9 cellular contexts compared by ENCODE assay signal in the genomic region with DNA sequence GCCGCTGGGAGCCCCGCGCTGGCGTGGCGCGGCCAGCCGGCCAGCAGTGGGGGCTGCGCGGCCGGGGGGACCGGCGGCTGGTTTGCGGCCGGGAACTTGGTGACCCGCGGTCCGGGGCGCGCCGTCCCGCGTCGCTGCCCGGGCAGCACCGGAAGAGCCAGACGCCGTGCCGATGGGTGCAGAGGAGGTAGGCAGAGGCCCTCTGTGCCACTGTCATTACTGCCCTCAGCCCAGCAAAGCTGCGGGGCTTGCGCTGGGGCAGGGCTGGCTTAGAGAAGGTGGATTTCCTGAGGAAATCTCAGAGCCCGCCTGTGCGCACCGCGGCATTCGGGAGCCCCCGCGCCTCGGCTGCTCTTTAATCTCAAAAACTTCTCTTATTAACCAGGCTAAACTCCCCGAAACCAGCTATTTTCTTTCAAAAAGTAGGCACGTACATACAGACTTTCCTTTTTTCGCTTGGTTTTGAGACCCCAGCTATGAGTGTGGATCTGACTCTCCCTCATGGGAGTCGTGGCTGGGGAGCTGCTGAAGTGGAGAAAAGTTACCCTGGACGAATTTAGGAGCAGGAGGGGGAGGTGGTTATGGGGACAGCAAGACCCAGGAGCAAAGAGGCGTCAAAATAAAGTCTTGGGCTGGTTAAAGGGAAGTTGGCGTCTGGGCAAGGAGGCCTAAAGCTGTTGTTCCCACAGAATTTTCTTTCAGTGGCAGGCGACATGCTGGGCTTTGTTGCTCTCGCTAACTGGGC. TPM values are rescaled to one million over a fixed set of nuclear protein-coding genes. Genes with fewer than 3 reads are reported as not detected.
DNase-seq lines count a peak whose midpoint lies in the region; ATAC-seq and TF ChIP-seq lines count a peak whose summit lies in the region.
"Had no signal": no experiment of that assay in that cellular context is flagged by ENCODE, and none has a peak within 500 bp of the region (broad histone marks: within the 10 kb centered on the region; RNA-seq: fewer than 3 reads in every experiment).

No MANE protein-coding gene starts in this region.

- H3K36me3 ChIP-seq in NT2/D1 (ENCODE audit: insufficient read depth, insufficient read length, low read length) = no peaks in the 10 kb centered on the region

- peaks cover 8% of the 10 kb centered on the region for H3K27me3 ChIP-seq in NT2/D1 (ENCODE audit: insufficient read depth, insufficient read length)

- H3K4me3 Mint-ChIP-seq in glutamatergic neuron (ENCODE audit: unreplicated experiment) = peak overlapping the region; percentile 96

- H3K4me3 ChIP-seq in NT2/D1 (ENCODE audit: insufficient read length, low read depth) = peak overlapping the region; percentile 71

- TF ChIP-seq CTCF in glutamatergic neuron (IDR thresholded peaks at IDR 0.05; ENCODE audit: partially characterized antibody, unreplicated experiment) = no peak
- TF ChIP-seq CTCF in omental fat pad (IDR thresholded peaks at IDR 0.05) = no peak

- peak overlapping the region; percentile 80 for H3K9ac ChIP-seq in NT2/D1 (ENCODE audit: insufficient read length, low read depth)

- peak overlapping the region; percentile 79 for H3K27ac Mint-ChIP-seq in glutamatergic neuron (ENCODE audit: unreplicated experiment)

- H3K9me3 ChIP-seq in NT2/D1 (ENCODE audit: insufficient read depth, low read length) = no peaks in the 10 kb centered on the region

- ATAC-seq in GM18519 (IDR thresholded peaks at IDR 0.05; ENCODE audit: low FRiP score, unreplicated experiment) = peak; percentile 11
- ATAC-seq in HG02973 (IDR thresholded peaks at IDR 0.05; ENCODE audit: unreplicated experiment) = peak; percentile 9
- ATAC-seq in omental fat pad (ENCODE audit: low FRiP score) = peak; percentile 19

- peaks cover 46% of the 10 kb centered on the region for H3K4me1 Mint-ChIP-seq in glutamatergic neuron (ENCODE audit: low read depth, unreplicated experiment)

- peaks cover 12% of the 10 kb centered on the region for H3K27me3 Mint-ChIP-seq in glutamatergic neuron (ENCODE audit: unreplicated experiment)

- H3K36me3 Mint-ChIP-seq in glutamatergic neuron (ENCODE audit: unreplicated experiment) = no peaks in the 10 kb centered on the region

- peaks cover 2% of the 10 kb centered on the region for H3K4me1 ChIP-seq in NT2/D1 (ENCODE audit: insufficient read depth, insufficient read length)

- H3K9me3 Mint-ChIP-seq in glutamatergic neuron (ENCODE audit: unreplicated experiment) = peaks cover 5% of the 10 kb centered on the region

- DNase-seq in NT2/D1 (ENCODE audit: low read depth, low spot score) = no peak
- DNase-seq in activated naive CD4-positive, alpha-beta T cell (lab: John Stamatoyannopoulos, UW) = peak in 3 of 4 experiments; percentile 3 to 20 (median 7)
- peak; percentile 35 for DNase-seq in glutamatergic neuron
- no peak for DNase-seq in omental fat pad (ENCODE audit: low spot score)
- no peak for DNase-seq in DMS114 treated with DMSO at 0.1 percent for 48 hours (lab: John Stamatoyannopoulos, UW; ENCODE audit: unreplicated experiment)
- DNase-seq in cerebellar cortex (ENCODE audit: low spot score) = no peak

RNA-seq across cellular contexts. Expression of a gene that starts 0.8 kb away (rescaled TPM):
- total RNA-seq in glutamatergic neuron (ENCODE audit: unreplicated experiment) (106 TPM), omental fat pad (10 to 100 TPM; 31.1 to 73.3 (median 52.7) TPM)

RNA-seq across cellular contexts. Expression of a gene that starts 37.5 kb away (rescaled TPM):
- 7.8 TPM for total RNA-seq in glutamatergic neuron (ENCODE audit: unreplicated experiment)
- under 1 TPM in 1 of 4 donors, not detected in 3; 0.09 TPM for total RNA-seq in omental fat pad
- total RNA-seq: dermis microvascular lymphatic vessel endothelial cell had no signal

Comparison
In these comparisons a context has a peak if more than half of its experiments do, and no peak if none do; other contexts are left out.
1. DNase-seq: peak in activated naive CD4-positive, alpha-beta T cell (3 of 4) and glutamatergic neuron (single experiment); none in NT2/D1 (single experiment), omental fat pad (single experiment), DMS114 treated with DMSO at 0.1 percent for 48 hours (single experiment) and cerebellar cortex (single experiment).
2. Peak in every context shown above with its lines, with median percentiles within 50 percentile points of each other: ATAC-seq.